Comparison of ENCODE assay signal across 11 cellular contexts in the genomic region with DNA sequence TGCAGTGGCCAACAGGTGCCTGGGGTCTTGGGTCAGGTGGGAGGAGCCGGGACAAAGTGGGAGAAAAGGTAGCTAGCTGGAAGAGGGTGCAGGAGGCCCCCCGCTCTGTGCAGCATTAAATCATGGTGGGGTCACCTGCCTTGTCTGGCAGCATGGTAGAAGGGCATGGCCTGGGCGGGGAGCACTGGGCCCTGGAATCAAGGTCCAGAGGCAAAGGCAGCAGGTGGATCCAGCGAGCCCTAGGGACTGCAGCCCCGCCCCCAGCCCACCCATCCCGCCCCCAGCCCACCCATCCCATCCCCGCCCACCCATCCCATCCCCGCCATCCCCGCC. TPM values are rescaled to one million over a fixed set of nuclear protein-coding genes. Genes with fewer than 3 reads are reported as not detected.
DNase-seq lines count a peak whose midpoint lies in the region; ATAC-seq and TF ChIP-seq lines count a peak whose summit lies in the region.
"Had no signal": no experiment of that assay in that cellular context is flagged by ENCODE, and none has a peak within 500 bp of the region (broad histone marks: within the 10 kb centered on the region; RNA-seq: fewer than 3 reads in every experiment).

No MANE protein-coding gene starts in this region.

- 52% methylated on average over 4 of the region's 9 CpGs; no CpG with 5 or more reads in 1 of the 2 donors for WGBS in transverse colon (ENCODE audit: low coverage in 1 of 2), 2 donors

- no peaks in the 10 kb centered on the region for H3K4me1 Mint-ChIP-seq in MCF 10A (ENCODE audit: insufficient read depth, unreplicated experiment)
- H3K4me1 Mint-ChIP-seq in T-cell = peaks cover 0 to 7% (median 6%) of the 10 kb centered on the region in 3 donors
- peaks cover 10% of the 10 kb centered on the region for H3K4me1 Mint-ChIP-seq in memory B cell

- H3K9me3 Mint-ChIP-seq in MCF 10A (ENCODE audit: unreplicated experiment) (peaks cover 18% of the 10 kb centered on the region), T-cell (peaks cover 11 to 24% (median 19%) of the 10 kb centered on the region in 3 donors), memory B cell (peaks cover 13% of the 10 kb centered on the region)

- POLR2A ChIA-PET in MCF 10A (lab: Yijun Ruan, JAX) (no interaction called here), T-cell (lab: Charles Lee) (interaction anchor here in 1 of 2 donors (0.5 kb wide), 1 partner anchor 10 kb away, joined by 3 read pairs; no protein-coding TSS in a partner anchor)

- CTCF ChIA-PET in MCF 10A (lab: Yijun Ruan, JAX) (no interaction called here), T-cell (lab: Charles Lee) (interaction anchor here in 1 of 2 donors (0.5 to 0.6 kb wide), 2 partner anchors 20 to 104 kb away, joined by 3 read pairs; no protein-coding TSS in a partner anchor)

- in situ Hi-C loops in transverse colon (cut with MboI; ENCODE audit: low pct_ligation_motif_present in 1 of 4, low pct_unique_long_range_greater_than_20kb in 1 of 4, low sequenced_read_pairs in 3 of 4) = no loop called here

- H3K4me1 ChIP-seq in breast epithelium (no peaks in the 10 kb centered on the region), transverse colon (peaks cover 9 to 40% (median 39%) of the 10 kb centered on the region in 4 donors), BE2C (0 out of 2 replicates have a peak, but pooled peaks cover 4% of the 10 kb centered on the region)

- H3K36me3 Mint-ChIP-seq in MCF 10A (ENCODE audit: insufficient read depth, unreplicated experiment) (no peaks in the 10 kb centered on the region), T-cell (no peaks in the 10 kb centered on the region), memory B cell (peaks cover 1% of the 10 kb centered on the region)

- TF ChIP-seq CTCF in MCF 10A (IDR thresholded peaks at IDR 0.05; ENCODE audit: unreplicated experiment) (no peak), breast epithelium (IDR thresholded peaks at IDR 0.05) (no peak), transverse colon (IDR thresholded peaks at IDR 0.05) (no peak), BE2C (IDR thresholded peaks at IDR 0.05; ENCODE audit: low read depth, low read length) (no peak)

- H3K4me3 ChIP-seq in breast epithelium (no peak overlapping the region), transverse colon (no peak overlapping the region), BE2C (ENCODE audit: low read depth, low read length) (no peak overlapping the region)

- H3K27ac ChIP-seq in breast epithelium (no peak overlapping the region), transverse colon (peak overlapping the region; percentile 11 to 55 (median 30))

- TF ChIP-seq EP300 in transverse colon (IDR thresholded peaks at IDR 0.05; ENCODE audit: low read depth) = no peak

- H3K27ac Mint-ChIP-seq in MCF 10A (ENCODE audit: low read depth, unreplicated experiment) (no peak overlapping the region), T-cell (no peak overlapping the region), memory B cell (peak overlapping the region; percentile 75)

- H3K4me3 Mint-ChIP-seq in MCF 10A (ENCODE audit: unreplicated experiment) (peak overlapping the region; percentile 63), T-cell (peak overlapping the region; percentile 51 to 71 (median 65)), memory B cell (peak overlapping the region; percentile 73)

- H3K9me3 ChIP-seq in breast epithelium (peaks cover 0 to 4% of the 10 kb centered on the region in 2 donors), transverse colon (no peaks in the 10 kb centered on the region), BE2C (no peaks in the 10 kb centered on the region; the same call in 1 of the 2 replicates)

- ATAC-seq in T-cell (replicated peaks in 1 of 4) (peak in 2 of 4 experiments; percentile 4 to 35), memory B cell (ENCODE audit: low read depth) (no peak)

- no peaks in the 10 kb centered on the region for H3K36me3 ChIP-seq in breast epithelium
- H3K36me3 ChIP-seq in transverse colon = no peaks in the 10 kb centered on the region
- no peaks in the 10 kb centered on the region for H3K36me3 ChIP-seq in BE2C

- no peaks in the 10 kb centered on the region for H3K27me3 ChIP-seq in breast epithelium
- H3K27me3 ChIP-seq in transverse colon = no peaks in the 10 kb centered on the region
- H3K27me3 ChIP-seq in BE2C = no peaks in the 10 kb centered on the region

- no TSS peak for BruUV-seq in MCF 10A (replicated peaks; lab: Mats Ljungman, UMichigan)

- no peak for TF ChIP-seq POLR2A in breast epithelium (IDR thresholded peaks at IDR 0.05)
- no peak for TF ChIP-seq POLR2A in transverse colon (IDR thresholded peaks at IDR 0.05)

- H3K27me3 Mint-ChIP-seq in MCF 10A (ENCODE audit: insufficient read depth, unreplicated experiment) (no peaks in the 10 kb centered on the region), T-cell (no peaks in the 10 kb centered on the region), memory B cell (no peaks in the 10 kb centered on the region)

- DNase-seq in MCF 10A (ENCODE audit: unreplicated experiment) (no peak), breast epithelium (ENCODE audit: low spot score in 2 of 2) (no peak), T-cell (no peak), memory B cell (ENCODE audit: low spot score in 2 of 2) (no peak), transverse colon (peak; percentile 32), mucosa of gallbladder (ENCODE audit: low spot score) (no peak), BE2C (no peak), NOMO-1 (lab: John Stamatoyannopoulos, UW; ENCODE audit: unreplicated experiment in 2 of 2) (no peak)
- DNase-seq: AML-193 had no signal

- intact Hi-C loops in MCF 10A (cut with micrococcal nuclease) = no loop called here
- intact Hi-C loops in breast epithelium (cut with DNase I; ENCODE audit: low total_unique reads) = no loop called here
- intact Hi-C loops in transverse colon (cut with DNase I; ENCODE audit: low total_unique reads) = loop anchor here (10.0 kb wide), 1 partner anchor 68 kb away; no protein-coding TSS in a partner anchor

RNA-seq across cellular contexts. Expression of a gene that starts 16.7 kb away (rescaled TPM):
- not detected in 2 replicates for total RNA-seq in MCF 10A (2022)
- under 1 TPM; 0.15 to 0.33 (median 0.16) TPM for total RNA-seq in breast epithelium
- 1 to 10 TPM in 1 of 5 donors, under 1 TPM in 3, not detected in 1; 0.26 to 1.0 (median 0.47) TPM for total RNA-seq in T-cell
- total RNA-seq in transverse colon = under 1 TPM in 2 of 4 donors, not detected in 2; 0.40 to 0.48 TPM
- 0.78 TPM for total RNA-seq in mucosa of gallbladder
- not detected for polyA plus RNA-seq in BE2C (2012; ENCODE audit: insufficient read depth, insufficient read length, low read depth)
- total RNA-seq: M059J had no signal

RNA-seq across cellular contexts. Expression of a gene that starts 41.1 kb away (rescaled TPM):
- 15.7 and 18.6 TPM in 2 replicates for total RNA-seq in MCF 10A (2022)
- 10 to 100 TPM in 2 of 3 donors, 1 to 10 TPM in 1; 6.9 to 24.0 (median 12.5) TPM for total RNA-seq in breast epithelium
- total RNA-seq in T-cell = 10 to 100 TPM; 20.4 to 37.7 (median 22.5) TPM
- 100 to 1,000 TPM in 1 of 4 donors, 10 to 100 TPM in 3; 23.6 to 108 (median 47.3) TPM for total RNA-seq in transverse colon
- total RNA-seq in mucosa of gallbladder = 18.6 TPM
- 32.0 TPM for polyA plus RNA-seq in BE2C (2012; ENCODE audit: insufficient read depth, insufficient read length, low read depth)

RNA-seq across cellular contexts. Expression of a gene that starts 49.4 kb away (rescaled TPM):
- total RNA-seq in MCF 10A (2022) (not detected in 2 replicates), breast epithelium (1 to 10 TPM in 2 of 3 donors, not detected in 1; 1.9 to 5.9 TPM), T-cell (10 to 100 TPM in 4 of 5 donors, 1 to 10 TPM in 1; 6.4 to 20.5 (median 13.3) TPM), transverse colon (1 to 10 TPM in 2 of 4 donors, not detected in 2; 3.3 to 7.9 TPM), mucosa of gallbladder (1.1 TPM)
- not detected for polyA plus RNA-seq in BE2C (2012; ENCODE audit: insufficient read depth, insufficient read length, low read depth)
- total RNA-seq: M059J had no signal

RNA-seq across cellular contexts. Expression of a gene that starts 57.0 kb away (rescaled TPM):
- total RNA-seq in MCF 10A (2022) (not detected in 2 replicates), breast epithelium (1 to 10 TPM in 2 of 3 donors, under 1 TPM in 1; 0.64 to 2.3 (median 1.6) TPM), T-cell (10 to 100 TPM; 15.1 to 35.4 (median 17.8) TPM), transverse colon (1 to 10 TPM in 1 of 4 donors, under 1 TPM in 1, not detected in 2; 0.55 to 4.8 TPM), mucosa of gallbladder (2.6 TPM)
- 0.96 TPM for polyA plus RNA-seq in BE2C (2012; ENCODE audit: insufficient read depth, insufficient read length, low read depth)
- total RNA-seq: M059J, renal cortical epithelial cell had no signal

Comparison
In these comparisons a context has a peak if more than half of its experiments do, and no peak if none do; other contexts are left out.
1. H3K27ac ChIP-seq: peak in transverse colon (4 of 4); none in breast epithelium (0 of 2).
2. Peak in every context shown above with its lines, with median percentiles within 50 percentile points of each other: H3K4me3 Mint-ChIP-seq.